ENCODE assay signal across 12 cellular contexts in genomic region chr6:129489215-129489765, GRCh38.
DNase-seq lines count a peak whose midpoint lies in the region; ATAC-seq, FAIRE-seq and TF ChIP-seq lines count a peak whose summit lies in the region.
"Had no signal": no experiment of that assay in that cellular context is flagged by ENCODE, and none has a peak within 500 bp of the region (broad histone marks: within the 10 kb centered on the region; RNA-seq: fewer than 3 reads in every experiment).

No MANE protein-coding gene starts in this region.

- no peaks in the 10 kb centered on the region for H3K36me3 ChIP-seq in astrocyte (ENCODE audit: insufficient read depth, low read length)
- peaks cover 0 to 4% of the 10 kb centered on the region in 2 donors for H3K36me3 ChIP-seq in adrenal gland (replicated peaks in 1 of 2)

- no peak overlapping the region for H3K4me2 ChIP-seq in astrocyte (ENCODE audit: low read length)

- H3K36me3 Mint-ChIP-seq in astrocyte (ENCODE audit: low read depth, unreplicated experiment) (no peaks in the 10 kb centered on the region), naive B cell (no peaks in the 10 kb centered on the region)

- H3K27ac ChIP-seq in AG04450 (ENCODE audit: low read depth, low read length) (peak overlapping the region; percentile 58), astrocyte (ENCODE audit: low read depth, low read length) (peak overlapping the region; percentile 100), adrenal gland (no peak overlapping the region)

- no peaks in the 10 kb centered on the region for H3K9me3 Mint-ChIP-seq in astrocyte (ENCODE audit: unreplicated experiment)
- H3K9me3 Mint-ChIP-seq in naive B cell, result no peaks in the 10 kb centered on the region

- H3K27me3 Mint-ChIP-seq in astrocyte (ENCODE audit: low read depth, unreplicated experiment), result no peaks in the 10 kb centered on the region
- H3K27me3 Mint-ChIP-seq in naive B cell, result no peaks in the 10 kb centered on the region

- H3K4me1 ChIP-seq in astrocyte (ENCODE audit: insufficient read depth, low read length) (peaks cover 40% of the 10 kb centered on the region), adrenal gland (replicated peaks in 1 of 2) (peaks cover 0 to 18% of the 10 kb centered on the region in 2 donors)

- POLR2A ChIA-PET in AG04450 (lab: Yijun Ruan, JAX), result interaction anchor here (1.2 kb wide), 1 partner anchor 101 kb away, joined by 3 read pairs; no protein-coding TSS in a partner anchor

- no peak for TF ChIP-seq CTCF in AG04450 (IDR thresholded peaks at IDR 0.05; ENCODE audit: low read depth, low read length)
- no peak for TF ChIP-seq CTCF in astrocyte (IDR thresholded peaks at IDR 0.05; ENCODE audit: insufficient read depth, low read depth, low read length)
- TF ChIP-seq CTCF in adrenal gland (IDR thresholded peaks at IDR 0.05), result no peak

- H3K9me3 ChIP-seq in AG04450 (ENCODE audit: control insufficient read depth, insufficient read depth, low read length), result no peaks in the 10 kb centered on the region
- no peaks in the 10 kb centered on the region for H3K9me3 ChIP-seq in astrocyte (ENCODE audit: insufficient read depth, low read depth, low read length)
- H3K9me3 ChIP-seq in adrenal gland (replicated peaks in 1 of 3), result no peaks in the 10 kb centered on the region

- no peak for TF ChIP-seq POLR2A in adrenal gland (IDR thresholded peaks at IDR 0.05)

- H3K4me3 Mint-ChIP-seq in astrocyte (ENCODE audit: unreplicated experiment) (no peak overlapping the region), naive B cell (peak overlapping the region in 1 of 8 donors; percentile 51)

- intact Hi-C loops in adrenal gland (cut with DNase I), result no loop called here

- peaks cover 53% of the 10 kb centered on the region for H3K4me1 Mint-ChIP-seq in astrocyte (ENCODE audit: low read depth, unreplicated experiment)
- H3K4me1 Mint-ChIP-seq in naive B cell, result peaks cover 14 to 19% (median 15%) of the 10 kb centered on the region in 3 donors

- no peaks in the 10 kb centered on the region for H3K79me2 ChIP-seq in astrocyte (ENCODE audit: insufficient read depth, low read length)

- H3K27ac Mint-ChIP-seq in astrocyte (ENCODE audit: unreplicated experiment) (peak overlapping the region; percentile 99), naive B cell (peak overlapping the region in 4 of 6 donors; percentile 65 to 93 (median 78))

- H3K27me3 ChIP-seq in AG04450 (ENCODE audit: control insufficient read depth, insufficient read depth, low read length) (no peaks in the 10 kb centered on the region), astrocyte (ENCODE audit: insufficient read depth, low read length) (no peaks in the 10 kb centered on the region), adrenal gland (no peaks in the 10 kb centered on the region)

- ATAC-seq in naive B cell (ENCODE audit: low read depth in 2 of 2), result no peak

- no peak overlapping the region for H2AFZ ChIP-seq in astrocyte (ENCODE audit: low read depth, low read length)

- no peak for DNase-seq in AG04450 (ENCODE audit: low read depth, low spot score)
- DNase-seq in HCEC 1CT, result peak; percentile 2
- DNase-seq in astrocyte (ENCODE audit: low read depth), result no peak
- DNase-seq in naive B cell, result no peak
- DNase-seq in NCI-H526 (lab: John Stamatoyannopoulos, UW), result no peak
- DNase-seq in adrenal gland, result no peak
- no peak for DNase-seq in SKM-1 treated with dmso at 0.1 percent for 144 hours (lab: John Stamatoyannopoulos, UW; ENCODE audit: unreplicated experiment)
- no peak for DNase-seq in activated gamma-delta T cell treated with Interleukin-2 at 50 U/mL for 16 hours
- DNase-seq: NCI-H187 treated with DMSO at 0.1 percent for 48 hours; stimulated activated naive CD4-positive, alpha-beta T cell had no signal

- WGBS in adrenal gland, 4 donors, result 93 to 97% (median 95%) methylated on average over 2 of the region's 2 CpGs

- H3K9ac ChIP-seq in astrocyte (ENCODE audit: low read length), result no peak overlapping the region

- CTCF ChIA-PET in AG04450 (lab: Charles Lee), result interaction anchor here (0.9 to 2.8 kb wide), 2 partner anchors 10 to 11 kb away, joined by 6 to 20 read pairs; no protein-coding TSS in a partner anchor

- no peaks in the 10 kb centered on the region for H4K20me1 ChIP-seq in astrocyte (ENCODE audit: insufficient read depth, low read length)

- FAIRE-seq in astrocyte (lab: Jason Lieb, UNC), result no peak
- FAIRE-seq: GM12891, TTC549 had no signal

- no peak overlapping the region for H3K4me3 ChIP-seq in AG04450 (ENCODE audit: low read depth, low read length)
- H3K4me3 ChIP-seq in astrocyte (ENCODE audit: insufficient read depth, low read depth, low read length), result no peak overlapping the region
- no peak overlapping the region for H3K4me3 ChIP-seq in adrenal gland

Comparison
In these comparisons a context has a peak if more than half of its experiments do, and no peak if none do; other contexts are left out.
1. H3K27ac ChIP-seq: peak in AG04450 (single experiment) and astrocyte (single experiment); none in adrenal gland (0 of 5).